Comparison of ENCODE assay signal across 8 cellular contexts in the genomic region with DNA sequence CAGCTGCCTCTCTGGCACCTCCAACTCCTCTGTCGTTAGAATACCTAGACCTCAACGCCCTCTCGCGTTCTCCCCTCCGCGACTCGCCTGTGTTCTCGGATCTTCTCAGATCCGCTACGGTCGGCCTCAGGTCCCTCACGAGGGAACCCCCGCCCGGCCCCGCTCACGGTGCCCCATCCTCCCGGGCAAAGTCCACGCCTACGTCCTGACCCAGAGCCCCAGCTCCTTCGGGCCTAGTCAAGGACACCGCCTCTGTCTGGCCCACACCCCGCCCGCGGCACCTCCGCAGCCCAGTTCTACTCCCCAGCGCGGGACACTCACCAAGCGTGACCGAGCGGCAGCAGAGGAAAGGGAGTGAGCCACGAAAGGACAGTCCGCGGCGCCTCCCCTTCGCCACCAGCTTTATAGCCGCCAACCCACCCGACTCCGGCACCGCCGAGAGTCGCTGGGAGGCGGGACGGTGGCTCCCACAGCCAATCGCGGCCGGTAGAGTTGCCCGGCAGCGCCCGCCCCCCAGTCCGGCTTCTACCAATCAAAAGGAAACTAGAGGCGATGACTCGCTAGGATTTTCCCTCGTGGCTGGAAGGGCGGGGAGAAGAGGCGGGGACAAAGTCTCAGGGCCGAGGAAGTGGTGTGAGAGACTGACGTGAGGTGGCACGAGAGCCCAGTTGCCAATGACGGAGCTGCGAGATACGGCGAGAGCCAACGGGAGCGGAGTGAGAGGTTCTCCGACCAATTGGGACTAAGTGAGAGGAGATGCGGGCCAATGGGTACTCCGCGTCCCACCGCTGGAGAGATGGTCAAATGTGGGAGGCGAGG. TPM values are rescaled to one million over a fixed set of nuclear protein-coding genes. Genes with fewer than 3 reads are reported as not detected.
DNase-seq lines count a peak whose midpoint lies in the region; ATAC-seq, FAIRE-seq and TF ChIP-seq lines count a peak whose summit lies in the region.

Gene HMGCS1 (minus strand): TSS at position 378 of the 819 bp plus-strand sequence. CDS start 14,447 bp downstream, outside the sequence.

- peak within 1 kb of the TSS; percentile 32; the same call in 1 of the 2 replicates for H2AFZ ChIP-seq in Loucy (ENCODE audit: low read length)

- H3K27me3 Mint-ChIP-seq in naive thymus-derived CD8-positive, alpha-beta T cell = peaks cover 0 to 2% (median 0%) of the 10 kb centered on the region in 5 donors

- peak within 1 kb of the TSS; percentile 97 for H3K9ac ChIP-seq in Loucy (ENCODE audit: low read depth, low read length, poor library complexity, severe bottlenecking)

- H3K36me3 Mint-ChIP-seq in naive thymus-derived CD8-positive, alpha-beta T cell = no peaks in the 10 kb centered on the region

- POLR2A ChIA-PET in naive thymus-derived CD8-positive, alpha-beta T cell (lab: Charles Lee) = interaction anchor here (0.6 to 3.4 kb wide), 21 partner anchors 83 to 1443 kb away, joined by 3 to 85 read pairs (median 6); partner anchors contain the start of genes C5orf34, NNT, OXCT1 and RIMOC1

- peak; percentile 28 for TF ChIP-seq CTCF in Loucy (conservative IDR thresholded peaks at IDR 0.05; ENCODE audit: low read length)
- TF ChIP-seq CTCF in fibroblast of mammary gland (conservative IDR thresholded peaks at IDR 0.05; ENCODE audit: control insufficient read depth, insufficient read depth, low read depth, low read length) = no peak

- peaks cover 50% of the 10 kb centered on the region for H3K79me2 ChIP-seq in Loucy (ENCODE audit: insufficient read depth, low read length)

- no peaks in the 10 kb centered on the region for H3K9me3 ChIP-seq in Loucy (ENCODE audit: insufficient read depth, low read depth, low read length)

- H3K4me3 ChIP-seq in Loucy (ENCODE audit: low read length, poor library complexity, severe bottlenecking) (peak within 1 kb of the TSS; percentile 88), fibroblast of mammary gland (ENCODE audit: control insufficient read depth, low read depth, low read length) (peak within 1 kb of the TSS; percentile 99)

- H4K20me1 ChIP-seq in Loucy (ENCODE audit: insufficient read depth, low read length, poor library complexity, severe bottlenecking) = peaks cover 49% of the 10 kb centered on the region

- FAIRE-seq in H54 (lab: Jason Lieb, UNC) = peak; percentile 98

- peaks cover 48% of the 10 kb centered on the region for H3K4me1 ChIP-seq in Loucy (ENCODE audit: insufficient read depth, low read length, poor library complexity, severe bottlenecking)

- H3K4me2 ChIP-seq in Loucy (ENCODE audit: low read depth, low read length, poor library complexity, severe bottlenecking) = peak within 1 kb of the TSS; percentile 98

- ATAC-seq in naive thymus-derived CD8-positive, alpha-beta T cell = peak; percentile 90 to 92

- peaks cover 0 to 3% (median 0%) of the 10 kb centered on the region in 9 donors for H3K9me3 Mint-ChIP-seq in naive thymus-derived CD8-positive, alpha-beta T cell

- H3F3A ChIP-seq in Loucy (ENCODE audit: low read depth) = peaks cover 9% of the 10 kb centered on the region

- peak within 1 kb of the TSS; percentile 90 to 99 (median 96) for H3K27ac Mint-ChIP-seq in naive thymus-derived CD8-positive, alpha-beta T cell

- DNase-seq in EL (peak; percentile 100), H54 (ENCODE audit: insufficient read length, low spot score) (peak; percentile 96), fibroblast of mammary gland (ENCODE audit: low read depth) (peak; percentile 100)
- DNase-seq in activated T-helper 9 cell treated with anti-CD3 and anti-CD28 coated beads, Interleukin-2, amount 50 U/mL, for 16 hours (ENCODE audit: low read depth) = peak; percentile 97
- DNase-seq in naive thymus-derived CD8-positive, alpha-beta T cell = peak; percentile 94 to 100 (median 99)
- DNase-seq in stimulated activated naive CD4-positive, alpha-beta T cell (lab: John Stamatoyannopoulos, UW) = peak; percentile 96 to 99 (median 98)

- peaks cover 4% of the 10 kb centered on the region; the same call in 1 of the 2 replicates for H3K36me3 ChIP-seq in Loucy (ENCODE audit: insufficient read depth, low read length)

- peak within 1 kb of the TSS; percentile 90 to 99 (median 97) for H3K4me3 Mint-ChIP-seq in naive thymus-derived CD8-positive, alpha-beta T cell

- TF ChIP-seq POLR2A in H54 (IDR thresholded peaks at IDR 0.05; ENCODE audit: low read depth, low read length) (peak; percentile 94), Raji (IDR thresholded peaks at IDR 0.05; ENCODE audit: insufficient read depth, low read depth, low read length) (peak; percentile 95)

- H3K4me1 Mint-ChIP-seq in naive thymus-derived CD8-positive, alpha-beta T cell = peaks cover 22 to 40% (median 34%) of the 10 kb centered on the region in 4 donors

- H3K27me3 ChIP-seq in Loucy (ENCODE audit: insufficient read depth, low read length, poor library complexity, severe bottlenecking) = no peaks in the 10 kb centered on the region

- H3K9me2 ChIP-seq in Loucy (replicated peaks; ENCODE audit: low read depth, low read length) = no peaks in the 10 kb centered on the region

RNA-seq across cellular contexts. Expression of gene HMGCS1, which starts in this region (rescaled TPM):
- 10 to 100 TPM; 32.5 to 36.5 TPM for total RNA-seq in naive thymus-derived CD8-positive, alpha-beta T cell
- polyA plus RNA-seq in naive thymus-derived CD8-positive, alpha-beta T cell = 10 to 100 TPM in 1 of 3 donors, 1 to 10 TPM in 2; 4.0 to 11.6 (median 4.2) TPM

Comparison
In these comparisons a context has a peak if more than half of its experiments do, and no peak if none do; other contexts are left out.
1. Peak in every context shown above with its lines: DNase-seq, ATAC-seq and H3K4me3 ChIP-seq.